Comparison of ENCODE assay signal across 27 cellular contexts in genomic region chr17:76095943-76096342, GRCh38. TPM values are rescaled to one million over a fixed set of nuclear protein-coding genes. Genes with fewer than 3 reads are reported as not detected.
DNase-seq lines count a peak whose midpoint lies in the region; ATAC-seq, FAIRE-seq and TF ChIP-seq lines count a peak whose summit lies in the region.
"Had no signal": no experiment of that assay in that cellular context is flagged by ENCODE, and none has a peak within 500 bp of the region (broad histone marks: within the 10 kb centered on the region; RNA-seq: fewer than 3 reads in every experiment).

No MANE protein-coding gene starts in this region.

- DNase-seq in GM12891 (ENCODE audit: insufficient read length, low spot score) = peak; percentile 0
- no peak for DNase-seq in HCT116 (ENCODE audit: low read depth, low spot score)
- peak; percentile 55 for DNase-seq in chondrocyte (ENCODE audit: low spot score)
- DNase-seq in sigmoid colon = peak; percentile 41
- DNase-seq in NCI-H1436 (lab: John Stamatoyannopoulos, UW) = no peak
- DNase-seq in NCI-H146 (lab: John Stamatoyannopoulos, UW) = no peak
- no peak for DNase-seq in caudate nucleus (lab: John Stamatoyannopoulos, UW)
- DNase-seq: AML-193; CD4-positive, alpha-beta memory T cell; COR-L47; KG1; MG63; NCI-H1105 treated with DMSO at 0.1 percent for 48 hours; NCI-H1694; NCI-H2029 treated with DMSO at 0.1 percent for 48 hours; NCI-H446 treated with DMSO at 0.1 percent for 48 hours; NCI-H526; NCI-H82; NK-92 treated with Interleukin-12 subunit alpha and Interleukin-12 subunit beta, amount 100 ng/mL, for 24 hours; PC-9; SJCRH30 had no signal

- TF ChIP-seq POLR2A in GM12891 (IDR thresholded peaks at IDR 0.05; ENCODE audit: low read depth, low read length) (no peak), HCT116 (IDR thresholded peaks at IDR 0.05; ENCODE audit: borderline replicate concordance, extremely low read depth, insufficient read depth, insufficient read length) (no peak), sigmoid colon (IDR thresholded peaks at IDR 0.05) (no peak)

- no peak overlapping the region for H3K4me3 Mint-ChIP-seq in chondrocyte (ENCODE audit: unreplicated experiment)
- H3K4me3 Mint-ChIP-seq: CD4-positive, alpha-beta memory T cell had no signal

- CTCF ChIA-PET in HCT116 (lab: Charles Lee) = interaction anchor here (0.8 to 1.2 kb wide), 2 partner anchors 11 to 82 kb away, joined by 3 to 4 read pairs; no protein-coding TSS in a partner anchor

- no peaks in the 10 kb centered on the region for H3K9me3 Mint-ChIP-seq in chondrocyte (ENCODE audit: low read depth)
- H3K9me3 Mint-ChIP-seq: CD4-positive, alpha-beta memory T cell had no signal

- POLR2A ChIA-PET in HCT116 (lab: Charles Lee) = no interaction called here

- H3K4me1 Mint-ChIP-seq in chondrocyte (ENCODE audit: low read depth) = no peaks in the 10 kb centered on the region

- BruUV-seq in HCT116 (replicated peaks; lab: Mats Ljungman, UMichigan) = no TSS peak

- no peak for FAIRE-seq in GM12891 (lab: Jason Lieb, UNC)
- FAIRE-seq: A549, G401.6, H1 had no signal

- H3K27me3 ChIP-seq in HCT116 (ENCODE audit: insufficient read depth, low read length) = no peaks in the 10 kb centered on the region
- no peaks in the 10 kb centered on the region for H3K27me3 ChIP-seq in sigmoid colon
- H3K27me3 ChIP-seq: BLaER1 treated with 17β-estradiol and CSF1 and Interleukin-3, amounts not matched to agents 10 nM and 100 nM; MG63; SJCRH30 had no signal

- TF ChIP-seq CTCF in HCT116 (IDR thresholded peaks at IDR 0.05 in 2 of 3, conservative IDR thresholded peaks at IDR 0.05 in 1 of 3; ENCODE audit: borderline replicate concordance in 1 of 3, insufficient read depth in 1 of 3, low read depth in 2 of 3, low read length in 2 of 3) (no peak), chondrocyte (IDR thresholded peaks at IDR 0.05) (no peak), sigmoid colon (IDR thresholded peaks at IDR 0.05) (no peak)

- H3K79me2 ChIP-seq in HCT116 (ENCODE audit: insufficient read depth, low read length) = no peaks in the 10 kb centered on the region; the same call in 1 of the 2 replicates

- H3K4me3 ChIP-seq in HCT116 (replicated peaks in 1 of 2; ENCODE audit: low read depth in 1 of 2, low read length in 2 of 2) = no peak overlapping the region
- no peak overlapping the region for H3K4me3 ChIP-seq in sigmoid colon
- H3K4me3 ChIP-seq: A549; BLaER1 treated with 17β-estradiol and CSF1 and Interleukin-3, amounts not matched to agents 10 nM and 100 nM; MG63; PC-9; SJCRH30 had no signal

- H2AFZ ChIP-seq in HCT116 (ENCODE audit: low read depth, low read length, poor library complexity, severe bottlenecking) = no peak overlapping the region
- H2AFZ ChIP-seq: PC-9 had no signal

- TF ChIP-seq EP300 in sigmoid colon (IDR thresholded peaks at IDR 0.05) = no peak

- no peaks in the 10 kb centered on the region for H3K9me2 ChIP-seq in HCT116 (ENCODE audit: insufficient read depth)

- no peaks in the 10 kb centered on the region for H4K20me1 ChIP-seq in HCT116 (ENCODE audit: insufficient read depth)

- H3K4me1 ChIP-seq in HCT116 (ENCODE audit: control insufficient read depth in 1 of 2, insufficient read depth in 2 of 2, low read length in 2 of 2) (peaks cover 13 to 21% of the 10 kb centered on the region in 2 experiments), sigmoid colon (no peaks in the 10 kb centered on the region)
- H3K4me1 ChIP-seq: A549, SJCRH30 had no signal

- H3K27ac Mint-ChIP-seq in chondrocyte (ENCODE audit: unreplicated experiment) = no peak overlapping the region

- RAD21 ChIA-PET in HCT116 (lab: Charles Lee; ENCODE audit: low non-redundant PET in 1 of 2, low total read pairs in 2 of 2, uncharacterized antibody in 2 of 2, unreplicated experiment in 2 of 2) = no interaction called here

- H3K36me3 ChIP-seq in HCT116 (ENCODE audit: control insufficient read depth in 1 of 2, insufficient read depth in 2 of 2, low read length in 2 of 2) = peaks cover 27 to 44% of the 10 kb centered on the region in 2 experiments
- H3K36me3 ChIP-seq in sigmoid colon = peaks cover 16 to 95% (median 67%) of the 10 kb centered on the region in 4 donors

- H3K27ac ChIP-seq in HCT116 (ENCODE audit: low read depth, low read length) (peak overlapping the region; percentile 63; the same call in 1 of the 2 replicates), sigmoid colon (no peak overlapping the region), caudate nucleus (ENCODE audit: low read depth, low read length) (no peak overlapping the region)
- H3K27ac ChIP-seq: A549; BLaER1 treated with 17β-estradiol and CSF1 and Interleukin-3, amounts not matched to agents 10 nM and 100 nM; PC-9; SJCRH30 had no signal

- H3K9me3 ChIP-seq in HCT116 (ENCODE audit: control insufficient read depth in 1 of 2, insufficient read depth in 1 of 2, low read depth in 1 of 2, low read length in 2 of 2) (no peaks in the 10 kb centered on the region), sigmoid colon (no peaks in the 10 kb centered on the region)
- H3K9me3 ChIP-seq: A549; BLaER1 treated with 17β-estradiol and CSF1 and Interleukin-3, amounts not matched to agents 10 nM and 100 nM; MG63; SJCRH30 had no signal

- H3K9ac ChIP-seq in HCT116 (ENCODE audit: low read length) = no peak overlapping the region
- H3K9ac ChIP-seq: BLaER1 treated with 17β-estradiol and CSF1 and Interleukin-3, amounts not matched to agents 10 nM and 100 nM had no signal

- no peak for TF ChIP-seq RAD21 in HCT116 (IDR thresholded peaks at IDR 0.05; ENCODE audit: low read depth)

- H3K4me2 ChIP-seq in HCT116 (ENCODE audit: low read length) = peak overlapping the region; percentile 31
- H3K4me2 ChIP-seq: A549; BLaER1 treated with 17β-estradiol and CSF1 and Interleukin-3, amounts not matched to agents 10 nM and 100 nM; PC-9 had no signal

- no peak for ATAC-seq in HCT116
- ATAC-seq: A549, Right ventricle myocardium inferior had no signal

- WGBS in sigmoid colon, 2 donors = 91 to 95% methylated on average over 13 of the region's 13 CpGs

- no peaks in the 10 kb centered on the region for H3K27me3 Mint-ChIP-seq in chondrocyte (ENCODE audit: low read depth)
- H3K27me3 Mint-ChIP-seq: CD4-positive, alpha-beta memory T cell had no signal

- intact Hi-C loops in HCT116 (cut with micrococcal nuclease) = no loop called here
- intact Hi-C loops in sigmoid colon (cut with DNase I) = no loop called here

- H3K36me3 Mint-ChIP-seq in chondrocyte (ENCODE audit: low read depth) = peaks cover 32% of the 10 kb centered on the region

TF ChIP-seq in GM12891, 5 proteins besides CTCF, POLR2A, EP300 and RAD21:
- no peak for TF ChIP-seq SPI1 (IDR thresholded peaks at IDR 0.05; ENCODE audit: low read depth, low read length)
- TF ChIP-seq POLR2AphosphoS5 (IDR thresholded peaks at IDR 0.05; ENCODE audit: low read depth, low read length) = no peak
- TF ChIP-seq POU2F2 (IDR thresholded peaks at IDR 0.05; ENCODE audit: low read depth, low read length) = no peak
- TF ChIP-seq PAX5 (IDR thresholded peaks at IDR 0.05; ENCODE audit: insufficient read depth, low read length, severe bottlenecking) = no peak
- no peak for TF ChIP-seq TAF1 (IDR thresholded peaks at IDR 0.05; ENCODE audit: low read depth, low read length)
TF ChIP-seq in GM12891: peak in this region for 0.

TF ChIP-seq in HCT116, 20 proteins besides CTCF, POLR2A, EP300 and RAD21:
- TF ChIP-seq MAX (IDR thresholded peaks at IDR 0.05) (no peak), POLR2AphosphoS5 (IDR thresholded peaks at IDR 0.05; ENCODE audit: low read depth, low read length) (no peak)
TF ChIP-seq in HCT116: peak in this region for 0.

RNA-seq across cellular contexts. Expression of gene EXOC7, which starts 7.6 kb away (rescaled TPM):
- polyA plus RNA-seq in GM12891 (2012; ENCODE audit: low read depth, missing spikeins) = 29.6 TPM
- total RNA-seq in HCT116 (2021; ENCODE audit: unreplicated experiment) (114 TPM), chondrocyte (129 to 180 TPM (median 131 TPM) in 3 replicates), sigmoid colon (10 to 100 TPM; 58.9 to 82.0 (median 75.3) TPM)
- polyA plus RNA-seq in HCT116 (2012) = 57.8 and 59.4 TPM in 2 replicates
- 10 to 100 TPM; 36.8 to 74.4 (median 38.4) TPM for polyA plus RNA-seq in sigmoid colon

RNA-seq across cellular contexts. Expression of gene ZACN, which starts 17.0 kb away (rescaled TPM):
- 10.4 TPM for polyA plus RNA-seq in GM12891 (2012; ENCODE audit: low read depth, missing spikeins)
- total RNA-seq in HCT116 (2021; ENCODE audit: unreplicated experiment) (not detected), chondrocyte (not detected in 3 replicates), sigmoid colon (1 to 10 TPM in 2 of 4 donors, under 1 TPM in 2; 0.16 to 3.5 (median 0.81) TPM)
- 10.7 and 15.1 TPM in 2 replicates for polyA plus RNA-seq in HCT116 (2012)
- 1 to 10 TPM; 1.2 to 1.3 (median 1.2) TPM for polyA plus RNA-seq in sigmoid colon
- total RNA-seq: PC-9, Right ventricle myocardium inferior, RPMI7951 had no signal
- polyA plus RNA-seq: H1 had no signal

RNA-seq across cellular contexts. Expression of gene GALR2, which starts 21.4 kb away (rescaled TPM):
- 0.09 TPM for polyA plus RNA-seq in GM12891 (2012; ENCODE audit: low read depth, missing spikeins)
- total RNA-seq in HCT116 (2021; ENCODE audit: unreplicated experiment) (0.27 TPM), chondrocyte (not detected in 3 replicates), sigmoid colon (10 to 100 TPM in 1 of 4 donors, 1 to 10 TPM in 3; 5.4 to 20.2 (median 8.2) TPM)
- 0.13 and 0.15 TPM in 2 replicates for polyA plus RNA-seq in HCT116 (2012)
- 1 to 10 TPM in 1 of 3 donors, not detected in 2; 1.6 TPM for polyA plus RNA-seq in sigmoid colon
- total RNA-seq: CD4-positive, alpha-beta memory T cell; Right ventricle myocardium inferior; RPMI7951 had no signal

RNA-seq across cellular contexts. Expression of gene SRP68, which starts 23.6 kb away (rescaled TPM):
- polyA plus RNA-seq in GM12891 (2012; ENCODE audit: low read depth, missing spikeins) = 42.5 TPM
- total RNA-seq in HCT116 (2021; ENCODE audit: unreplicated experiment) = 152 TPM
- polyA plus RNA-seq in HCT116 (2012) = 117 and 132 TPM in 2 replicates
- total RNA-seq in chondrocyte = 62.1 to 77.6 TPM (median 63.0 TPM) in 3 replicates
- total RNA-seq in sigmoid colon = 10 to 100 TPM; 53.1 to 60.6 (median 53.8) TPM
- 10 to 100 TPM; 37.2 to 52.4 (median 37.7) TPM for polyA plus RNA-seq in sigmoid colon

RNA-seq across cellular contexts. Expression of gene FOXJ1, which starts 45.1 kb away (rescaled TPM):
- 0.09 TPM for polyA plus RNA-seq in GM12891 (2012; ENCODE audit: low read depth, missing spikeins)
- total RNA-seq in HCT116 (2021; ENCODE audit: unreplicated experiment) (0.61 TPM), chondrocyte (0.12 TPM in 1 of 3 replicates, not detected in the others), sigmoid colon (under 1 TPM in 1 of 4 donors, not detected in 3; 0.14 TPM)
- polyA plus RNA-seq in HCT116 (2012) = 0.27 and 0.30 TPM in 2 replicates
- polyA plus RNA-seq in sigmoid colon = 1 to 10 TPM in 1 of 3 donors, under 1 TPM in 2; 0.23 to 2.3 (median 0.60) TPM
- total RNA-seq: Right ventricle myocardium inferior, RPMI7951 had no signal
- polyA plus RNA-seq: CD4-positive, alpha-beta memory T cell had no signal

Comparison
In these comparisons a context has a peak if more than half of its experiments do, and no peak if none do; other contexts are left out.
1. DNase-seq: peak in GM12891 (single experiment), chondrocyte (single experiment) and sigmoid colon (single experiment); none in HCT116 (single experiment), NCI-H1436 (single experiment), NCI-H146 (single experiment) and caudate nucleus (0 of 61).